Comparison of ENCODE assay signal across 19 cellular contexts in the genomic region with DNA sequence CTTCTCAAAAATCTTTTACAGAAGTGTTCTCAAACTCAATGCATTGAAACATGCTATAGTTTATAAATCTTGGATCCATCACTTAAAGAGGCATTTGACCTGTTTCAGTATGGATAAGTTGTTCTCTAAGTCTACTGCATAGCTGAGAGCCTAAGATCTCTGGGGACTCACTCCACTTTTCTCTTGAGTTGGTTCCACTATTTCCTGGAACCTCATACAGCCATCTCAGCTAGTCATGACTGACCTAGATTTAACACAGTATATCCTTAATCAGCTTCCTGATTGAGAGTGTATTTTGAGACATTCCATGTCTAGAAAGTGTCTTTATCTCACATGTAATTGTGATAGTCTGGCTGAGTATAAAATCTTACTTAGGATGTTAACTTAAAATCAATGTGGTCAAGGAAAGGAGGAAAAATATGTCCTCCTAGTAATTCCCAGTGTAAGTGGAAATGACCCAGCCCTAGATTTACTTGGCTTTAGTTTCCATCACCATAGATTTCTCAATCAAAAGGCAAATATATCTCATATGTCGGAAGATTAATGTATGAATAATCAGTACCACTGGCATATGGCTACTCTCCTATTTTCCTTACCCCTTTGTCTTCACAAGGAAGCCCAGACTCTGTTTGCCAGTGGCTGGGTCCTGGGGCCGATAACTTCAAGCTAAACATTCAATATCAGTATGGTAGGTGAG.
A peak's percentile ranks its signal among the peaks of the same experiment; 100 is the strongest.
DNase-seq lines count a peak whose midpoint lies in the region; ATAC-seq and TF ChIP-seq lines count a peak whose summit lies in the region.
"Had no signal": no experiment of that assay in that cellular context is flagged by ENCODE, and none has a peak within 500 bp of the region (broad histone marks: within the 10 kb centered on the region; RNA-seq: fewer than 3 reads in every experiment).

No MANE protein-coding gene starts in this region.

- H3K79me2 ChIP-seq in ACC112 (ENCODE audit: control insufficient read depth, insufficient read depth, low read length, unreplicated experiment) = no peaks in the 10 kb centered on the region

- DNase-seq in NCI-H69 (lab: John Stamatoyannopoulos, UW) (peak; percentile 15), cardiac fibroblast (ENCODE audit: low read depth in 2 of 2) (peak; percentile 54 to 84), foreskin keratinocyte (no peak), thyroid gland (no peak), NCI-H146 (lab: John Stamatoyannopoulos, UW) (no peak), NCI-H345 (lab: John Stamatoyannopoulos, UW) (no peak), lower leg skin (ENCODE audit: low spot score in 2 of 2) (no peak)
- DNase-seq: activated CD8-positive, alpha-beta T cell treated with anti-CD3 and anti-CD28 coated beads, Interleukin-2, amount 10 ng/mL, durations not matched to agents 7 days and 5 days; activated naive CD4-positive, alpha-beta T cell treated with Interleukin-2 at 50 U/mL for 16 hours; activated T-cell treated with anti-CD3 and anti-CD28 coated beads, Interleukin-2, amount 50 U/mL, for 1 hour; effector memory CD8-positive, alpha-beta T cell; MM.1S; NCI-H1694 treated with DMSO at 0.1 percent for 48 hours; NCI-H446; right cardiac atrium; SK-N-SH; substantia nigra had no signal

- H3K27me3 ChIP-seq in ACC112 (ENCODE audit: insufficient read depth, low read length) = no peaks in the 10 kb centered on the region
- H3K27me3 ChIP-seq in foreskin keratinocyte = no peaks in the 10 kb centered on the region
- no peaks in the 10 kb centered on the region for H3K27me3 ChIP-seq in thyroid gland

- 94 to 99% methylated on average over 2 of the region's 2 CpGs for WGBS in thyroid gland, 2 donors
- WGBS in lower leg skin, 2 donors = 84 to 86% methylated on average over 2 of the region's 2 CpGs

- peak overlapping the region; percentile 93 for H3K27ac ChIP-seq in ACC112 (ENCODE audit: low read depth, low read length)
- peak overlapping the region; percentile 34 for H3K27ac ChIP-seq in foreskin keratinocyte
- H3K27ac ChIP-seq in thyroid gland = no peak overlapping the region

- peaks cover 23% of the 10 kb centered on the region for H3K4me1 ChIP-seq in ACC112 (ENCODE audit: control insufficient read depth, insufficient read depth, low read length, unreplicated experiment)
- H3K4me1 ChIP-seq in foreskin keratinocyte = peaks cover 16% of the 10 kb centered on the region
- H3K4me1 ChIP-seq in thyroid gland = no peaks in the 10 kb centered on the region

- peak; percentile 54 for ATAC-seq in foreskin keratinocyte
- ATAC-seq: activated CD8-positive, alpha-beta T cell treated with anti-CD3 and anti-CD28 coated beads, Interleukin-2, amount 10 ng/mL, durations not matched to agents 7 days and 5 days; effector memory CD8-positive, alpha-beta T cell; right cardiac atrium; WTC11 had no signal

- H3K36me3 ChIP-seq in ACC112 (ENCODE audit: insufficient read depth, low read length) = peaks cover 7% of the 10 kb centered on the region; the same call in 1 of the 2 replicates
- no peaks in the 10 kb centered on the region for H3K36me3 ChIP-seq in thyroid gland

- H3K4me3 ChIP-seq in ACC112 (ENCODE audit: low read depth, low read length) = peak overlapping the region; percentile 41
- peak overlapping the region in 1 of 2 donors; percentile 1 for H3K4me3 ChIP-seq in cardiac fibroblast (replicated peaks in 1 of 2; ENCODE audit: low read depth in 2 of 2, low read length in 2 of 2)
- no peak overlapping the region for H3K4me3 ChIP-seq in thyroid gland (replicated peaks in 1 of 3)
- no peak overlapping the region for H3K4me3 ChIP-seq in lower leg skin (ENCODE audit: low read depth, poor library complexity, severe bottlenecking)

- TF ChIP-seq CTCF in cardiac fibroblast (IDR thresholded peaks at IDR 0.05; ENCODE audit: low read depth, low read length) (no peak), foreskin keratinocyte (conservative IDR thresholded peaks at IDR 0.05) (no peak), thyroid gland (IDR thresholded peaks at IDR 0.05) (no peak), lower leg skin (IDR thresholded peaks at IDR 0.05) (no peak)

- H2AFZ ChIP-seq in ACC112 (ENCODE audit: low read length, unreplicated experiment) = peak overlapping the region; percentile 48

- no peaks in the 10 kb centered on the region for H3K9me3 ChIP-seq in thyroid gland
- H3K9me3 ChIP-seq: SK-N-SH had no signal

- intact Hi-C loops in thyroid gland (cut with DNase I) = no loop called here
- intact Hi-C loops in lower leg skin (cut with DNase I; ENCODE audit: low total_unique reads) = no loop called here

- no peak for TF ChIP-seq POLR2A in thyroid gland (IDR thresholded peaks at IDR 0.05)
- TF ChIP-seq POLR2A in lower leg skin (IDR thresholded peaks at IDR 0.05) = no peak

Comparison
In these comparisons a context has a peak if more than half of its experiments do, and no peak if none do; other contexts are left out.
1. H3K27ac ChIP-seq: peak in ACC112 (single experiment) and foreskin keratinocyte (single experiment); none in thyroid gland (0 of 3).
2. DNase-seq: peak in NCI-H69 (single experiment) and cardiac fibroblast (2 of 2); none in foreskin keratinocyte (0 of 2), thyroid gland (0 of 2), NCI-H146 (single experiment), NCI-H345 (single experiment) and lower leg skin (0 of 2).